Comparison of ENCODE assay signal across 34 cellular contexts in genomic region chr10:126527645-126528319, GRCh38.
"Had no signal": no experiment of that assay in that cellular context is flagged by ENCODE, and none has a peak within 500 bp of the region (broad histone marks: within the 10 kb centered on the region; RNA-seq: fewer than 3 reads in every experiment).

No MANE protein-coding gene starts in this region.

- DNase-seq: activated CD4-positive, alpha-beta memory T cell treated with anti-CD3 and anti-CD28 coated beads, Interleukin-2, amount 10 ng/mL, durations not matched to agents 7 days and 5 days; activated CD4-positive, alpha-beta T cell treated with anti-CD3 and anti-CD28 coated beads for 36 hours; activated CD4-positive, alpha-beta T cell treated with anti-CD3 and anti-CD28 coated beads, Interleukin-2, amount 10 ng/mL, durations not matched to agents 24 days and 14 days; activated CD4-positive, alpha-beta T cell treated with anti-CD3 and anti-CD28 coated beads, Interleukin-2, amount 50 U/mL, for 4 hours; activated CD4-positive, CD25-positive, alpha-beta regulatory T cell; activated CD4-positive, CD25-positive, alpha-beta regulatory T cell treated with anti-CD3 and anti-CD28 coated beads, Interleukin-2, amount 50 U/mL, for 72 hours; activated CD8-positive, alpha-beta memory T cell treated with anti-CD3 and anti-CD28 coated beads, Interleukin-2, amount 50 U/mL, for 48 hours; activated gamma-delta T cell; activated naive CD4-positive, alpha-beta T cell; activated naive CD4-positive, alpha-beta T cell treated with anti-CD3 and anti-CD28 coated beads, Interleukin-2, amount 10 ng/mL, durations not matched to agents 7 days and 5 days; activated naive CD8-positive, alpha-beta T cell treated with anti-CD3 and anti-CD28 coated beads for 36 hours; activated naive CD8-positive, alpha-beta T cell treated with anti-CD3 and anti-CD28 coated beads, Interleukin-2, amount 50 U/mL, for 24 hours; activated T-cell treated with anti-CD3 and anti-CD28 coated beads for 4 hours; activated T-cell treated with anti-CD3 and anti-CD28 coated beads, Interleukin-2, amount 50 U/mL, for 24 hours; activated T-cell treated with anti-CD3 and anti-CD28 coated beads, Interleukin-2, amount 50 U/mL, for 72 hours; adrenal gland; amygdala; aorta; body of pancreas; caudate nucleus; cortex of kidney; dermis blood vessel endothelial cell; effector CD4-positive, alpha-beta T cell; effector memory CD8-positive, alpha-beta T cell; erythroblast; esophagus squamous epithelium; foreskin melanocyte; heart right ventricle; T-helper 1 cell; T-helper 17 cell; T1000 had no signal

- H3K4me1 ChIP-seq: adrenal gland, body of pancreas, esophagus squamous epithelium, gastroesophageal sphincter, heart right ventricle had no signal

- H3K27me3 ChIP-seq: body of pancreas had no signal

- H3K4me3 Mint-ChIP-seq: activated CD4-positive, alpha-beta memory T cell treated with anti-CD3 and anti-CD28 coated beads, Interleukin-2, amount 10 ng/mL, durations not matched to agents 7 days and 5 days; activated CD4-positive, alpha-beta T cell treated with anti-CD3 and anti-CD28 coated beads for 36 hours; activated CD4-positive, alpha-beta T cell treated with anti-CD3 and anti-CD28 coated beads, Interleukin-2, amount 10 ng/mL, durations not matched to agents 24 days and 14 days; activated naive CD4-positive, alpha-beta T cell treated with anti-CD3 and anti-CD28 coated beads, Interleukin-2, amount 10 ng/mL, durations not matched to agents 7 days and 5 days; activated naive CD8-positive, alpha-beta T cell treated with anti-CD3 and anti-CD28 coated beads for 36 hours; activated naive CD8-positive, alpha-beta T cell treated with anti-CD3 and anti-CD28 coated beads, Interleukin-2, amount 50 U/mL, for 24 hours; activated T-cell treated with anti-CD3 and anti-CD28 coated beads, Interleukin-2, amount 50 U/mL, for 24 hours; activated T-cell treated with anti-CD3 and anti-CD28 coated beads, Interleukin-2, amount 50 U/mL, for 72 hours; effector memory CD8-positive, alpha-beta T cell; T-helper 17 cell; T-helper 2 cell treated with Interferon-gamma antibody and Interleukin-4, amounts not matched to agents 5 μg/mL and 100 μg/mL, for 36 hours had no signal

- H3K36me3 ChIP-seq: adrenal gland, esophagus squamous epithelium, gastroesophageal sphincter, heart right ventricle had no signal

- ATAC-seq: activated CD4-positive, alpha-beta T cell treated with anti-CD3 and anti-CD28 coated beads for 36 hours; activated naive CD8-positive, alpha-beta T cell treated with anti-CD3 and anti-CD28 coated beads, Interleukin-2, amount 50 U/mL, for 24 hours; activated T-cell treated with anti-CD3 and anti-CD28 coated beads, Interleukin-2, amount 50 U/mL, for 72 hours; body of pancreas; effector memory CD8-positive, alpha-beta T cell; gastroesophageal sphincter; heart right ventricle; T-helper 17 cell had no signal

- H3K4me1 Mint-ChIP-seq: activated CD4-positive, alpha-beta memory T cell treated with anti-CD3 and anti-CD28 coated beads, Interleukin-2, amount 10 ng/mL, durations not matched to agents 7 days and 5 days; activated CD4-positive, alpha-beta T cell treated with anti-CD3 and anti-CD28 coated beads for 36 hours; activated CD4-positive, alpha-beta T cell treated with anti-CD3 and anti-CD28 coated beads, Interleukin-2, amount 10 ng/mL, durations not matched to agents 24 days and 14 days; activated naive CD4-positive, alpha-beta T cell treated with anti-CD3 and anti-CD28 coated beads, Interleukin-2, amount 10 ng/mL, durations not matched to agents 7 days and 5 days; activated naive CD8-positive, alpha-beta T cell treated with anti-CD3 and anti-CD28 coated beads for 36 hours; activated naive CD8-positive, alpha-beta T cell treated with anti-CD3 and anti-CD28 coated beads, Interleukin-2, amount 50 U/mL, for 24 hours; T-helper 17 cell had no signal

- H3K9me3 Mint-ChIP-seq: activated CD4-positive, alpha-beta T cell treated with anti-CD3 and anti-CD28 coated beads, Interleukin-2, amount 10 ng/mL, durations not matched to agents 24 days and 14 days; activated naive CD8-positive, alpha-beta T cell treated with anti-CD3 and anti-CD28 coated beads for 36 hours; activated naive CD8-positive, alpha-beta T cell treated with anti-CD3 and anti-CD28 coated beads, Interleukin-2, amount 50 U/mL, for 24 hours; activated T-cell treated with anti-CD3 and anti-CD28 coated beads, Interleukin-2, amount 50 U/mL, for 24 hours; T-helper 2 cell treated with Interferon-gamma antibody and Interleukin-4, amounts not matched to agents 5 μg/mL and 100 μg/mL, for 36 hours had no signal

- H3K27me3 Mint-ChIP-seq: activated CD4-positive, alpha-beta memory T cell treated with anti-CD3 and anti-CD28 coated beads, Interleukin-2, amount 10 ng/mL, durations not matched to agents 7 days and 5 days; activated CD4-positive, alpha-beta T cell treated with anti-CD3 and anti-CD28 coated beads for 36 hours; activated CD4-positive, alpha-beta T cell treated with anti-CD3 and anti-CD28 coated beads, Interleukin-2, amount 10 ng/mL, durations not matched to agents 24 days and 14 days; activated naive CD4-positive, alpha-beta T cell treated with anti-CD3 and anti-CD28 coated beads, Interleukin-2, amount 10 ng/mL, durations not matched to agents 7 days and 5 days; activated naive CD8-positive, alpha-beta T cell treated with anti-CD3 and anti-CD28 coated beads, Interleukin-2, amount 50 U/mL, for 24 hours; activated T-cell treated with anti-CD3 and anti-CD28 coated beads, Interleukin-2, amount 50 U/mL, for 24 hours; T-helper 17 cell had no signal

- H3K27ac ChIP-seq: adrenal gland, body of pancreas, esophagus squamous epithelium, gastroesophageal sphincter, heart right ventricle had no signal

- H3K36me3 Mint-ChIP-seq: activated naive CD4-positive, alpha-beta T cell treated with anti-CD3 and anti-CD28 coated beads, Interleukin-2, amount 10 ng/mL, durations not matched to agents 7 days and 5 days; activated naive CD8-positive, alpha-beta T cell treated with anti-CD3 and anti-CD28 coated beads for 36 hours had no signal

- H3K27ac Mint-ChIP-seq: activated CD4-positive, alpha-beta memory T cell treated with anti-CD3 and anti-CD28 coated beads, Interleukin-2, amount 10 ng/mL, durations not matched to agents 7 days and 5 days; activated CD4-positive, alpha-beta T cell treated with anti-CD3 and anti-CD28 coated beads for 36 hours; activated CD4-positive, alpha-beta T cell treated with anti-CD3 and anti-CD28 coated beads, Interleukin-2, amount 10 ng/mL, durations not matched to agents 24 days and 14 days; activated naive CD4-positive, alpha-beta T cell treated with anti-CD3 and anti-CD28 coated beads, Interleukin-2, amount 10 ng/mL, durations not matched to agents 7 days and 5 days; activated naive CD8-positive, alpha-beta T cell treated with anti-CD3 and anti-CD28 coated beads for 36 hours; activated naive CD8-positive, alpha-beta T cell treated with anti-CD3 and anti-CD28 coated beads, Interleukin-2, amount 50 U/mL, for 24 hours; activated T-cell treated with anti-CD3 and anti-CD28 coated beads, Interleukin-2, amount 50 U/mL, for 24 hours; activated T-cell treated with anti-CD3 and anti-CD28 coated beads, Interleukin-2, amount 50 U/mL, for 72 hours; effector memory CD8-positive, alpha-beta T cell; T-helper 17 cell; T-helper 2 cell treated with Interferon-gamma antibody and Interleukin-4, amounts not matched to agents 5 μg/mL and 100 μg/mL, for 36 hours had no signal

- H3K9me3 ChIP-seq: adrenal gland, body of pancreas, esophagus squamous epithelium, gastroesophageal sphincter, heart right ventricle had no signal

- FAIRE-seq: colon had no signal

- H3K4me3 ChIP-seq: adrenal gland, body of pancreas, esophagus squamous epithelium, gastroesophageal sphincter, heart right ventricle had no signal
